ENCODE assay signal across 8 cellular contexts in the genomic region with DNA sequence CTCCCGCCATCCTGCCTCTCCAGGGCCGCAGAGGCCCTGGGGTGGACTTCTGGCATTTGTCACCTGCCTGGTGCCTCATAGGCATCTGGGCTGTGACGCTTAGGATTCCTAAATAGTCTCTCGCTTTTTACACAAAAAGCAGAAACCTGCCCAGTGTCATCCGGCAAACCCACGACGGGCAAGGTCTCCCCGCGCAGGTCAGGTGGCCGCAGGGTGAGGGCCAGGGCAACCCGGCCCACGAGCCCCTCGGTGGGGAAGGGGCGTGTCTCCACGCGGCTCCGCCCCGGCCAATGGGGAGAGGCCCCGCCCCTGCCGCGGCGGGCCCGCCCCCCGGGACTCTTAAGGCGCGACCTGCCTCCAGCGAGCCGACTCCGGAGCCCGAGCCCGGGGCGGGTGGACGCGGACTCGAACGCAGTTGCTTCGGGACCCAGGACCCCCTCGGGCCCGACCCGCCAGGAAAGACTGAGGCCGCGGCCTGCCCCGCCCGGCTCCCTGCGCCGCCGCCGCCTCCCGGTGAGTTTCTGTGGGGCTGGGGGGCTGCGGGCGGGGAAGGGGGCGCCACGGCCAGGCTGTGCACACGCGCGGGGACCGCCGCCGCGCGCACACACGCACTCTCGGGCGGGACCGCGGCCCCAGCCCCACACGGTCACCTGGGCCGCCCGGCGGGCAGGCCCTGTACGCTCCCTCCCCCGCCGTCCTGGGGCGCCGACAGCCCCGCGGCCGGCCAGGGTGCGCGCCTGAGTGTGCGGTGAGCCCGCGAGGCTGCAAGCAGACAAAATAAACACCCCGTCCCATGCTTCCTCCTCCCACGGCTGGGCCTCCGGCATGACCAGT. TPM values are rescaled to one million over a fixed set of nuclear protein-coding genes. Genes with fewer than 3 reads are reported as not detected.
DNase-seq lines count a peak whose midpoint lies in the region; ATAC-seq and TF ChIP-seq lines count a peak whose summit lies in the region.

TSS of gene VASN (plus strand) at position 368 of the 834 bp plus-strand sequence. CDS start 9,030 bp downstream, outside the sequence.

- ATAC-seq in HG02852 (IDR thresholded peaks at IDR 0.05; ENCODE audit: unreplicated experiment): peak; percentile 64
- no peak for ATAC-seq in HG02884 (IDR thresholded peaks at IDR 0.05; ENCODE audit: unreplicated experiment)

- H3K4me1 ChIP-seq in ascending aorta (peaks cover 22 to 57% of the 10 kb centered on the region in 2 donors), hepatocyte (ENCODE audit: insufficient read depth) (peaks cover 48% of the 10 kb centered on the region), uterus (peaks cover 0 to 18% of the 10 kb centered on the region in 2 donors)

- 3% methylated on average over 38 of the region's 86 CpGs for WGBS in hepatocyte (ENCODE audit: low lambda C conversion rate, missing lambda C conversion rate)

- no peak for TF ChIP-seq CTCF in ascending aorta (IDR thresholded peaks at IDR 0.05)
- TF ChIP-seq CTCF in hepatocyte (IDR thresholded peaks at IDR 0.05; ENCODE audit: poor library complexity): no peak
- peak in 1 of 4 experiments; percentile 13 for TF ChIP-seq CTCF in uterus (IDR thresholded peaks at IDR 0.05)

- H3K27ac ChIP-seq in ascending aorta (peak within 1 kb of the TSS; percentile 94 to 99), hepatocyte (peak within 1 kb of the TSS; percentile 95), uterus (peak within 1 kb of the TSS; percentile 96 to 97)

- H3K9me3 ChIP-seq in ascending aorta (no peaks in the 10 kb centered on the region), hepatocyte (ENCODE audit: low read depth) (no peaks in the 10 kb centered on the region), uterus (no peaks in the 10 kb centered on the region)

- H3K4me3 ChIP-seq in ascending aorta (peak within 1 kb of the TSS; percentile 64 to 81), hepatocyte (peak within 1 kb of the TSS; percentile 91), uterus (peak within 1 kb of the TSS; percentile 55 to 63)

- H3K79me2 ChIP-seq in hepatocyte: peaks cover 44% of the 10 kb centered on the region

- no peaks in the 10 kb centered on the region for H3K36me3 ChIP-seq in ascending aorta
- no peaks in the 10 kb centered on the region for H3K36me3 ChIP-seq in hepatocyte (replicated peaks; ENCODE audit: insufficient read depth, low read depth)
- no peaks in the 10 kb centered on the region for H3K36me3 ChIP-seq in uterus

- peak within 1 kb of the TSS; percentile 97 for H3K4me2 ChIP-seq in hepatocyte

- H2AFZ ChIP-seq in hepatocyte: no peak within 1 kb of the TSS

- TF ChIP-seq POLR2A in uterus (IDR thresholded peaks at IDR 0.05): peak; percentile 97 to 99

- H4K20me1 ChIP-seq in hepatocyte (ENCODE audit: insufficient read depth, poor library complexity, severe bottlenecking): peaks cover 27% of the 10 kb centered on the region

- no peaks in the 10 kb centered on the region for H3K9me2 ChIP-seq in hepatocyte (replicated peaks; ENCODE audit: insufficient read depth)

- intact Hi-C loops in ascending aorta (cut with DNase I): loop anchor here (1.0 kb wide), 2 partner anchors 17 to 20 kb away; partner anchors contain the start of gene PAM16
- intact Hi-C loops in uterus (cut with DNase I; ENCODE audit: low total_unique reads): no loop called here

- DNase-seq in EL (peak; percentile 85), T-helper 9 cell (peak; percentile 72), ascending aorta (ENCODE audit: low spot score in 2 of 2) (peak in 1 of 2 donors; percentile 91), hepatocyte (ENCODE audit: low spot score) (peak; percentile 93), retina (peak; percentile 85), uterus (peak; percentile 85 to 91)

- H3K27me3 ChIP-seq in ascending aorta (no peaks in the 10 kb centered on the region), hepatocyte (no peaks in the 10 kb centered on the region), uterus (no peaks in the 10 kb centered on the region)

RNA-seq across cellular contexts. Expression of gene VASN, which starts in this region (rescaled TPM):
- total RNA-seq in ascending aorta (218 TPM), hepatocyte (10.0 and 12.1 TPM in 2 replicates), uterus (10 to 100 TPM in 3 of 4 donors, 1 to 10 TPM in 1; 3.6 to 49.0 (median 19.9) TPM)
- polyA plus RNA-seq in hepatocyte: 55.9 and 64.2 TPM in 2 replicates
